8 cellular contexts compared by ENCODE assay signal in the genomic region with DNA sequence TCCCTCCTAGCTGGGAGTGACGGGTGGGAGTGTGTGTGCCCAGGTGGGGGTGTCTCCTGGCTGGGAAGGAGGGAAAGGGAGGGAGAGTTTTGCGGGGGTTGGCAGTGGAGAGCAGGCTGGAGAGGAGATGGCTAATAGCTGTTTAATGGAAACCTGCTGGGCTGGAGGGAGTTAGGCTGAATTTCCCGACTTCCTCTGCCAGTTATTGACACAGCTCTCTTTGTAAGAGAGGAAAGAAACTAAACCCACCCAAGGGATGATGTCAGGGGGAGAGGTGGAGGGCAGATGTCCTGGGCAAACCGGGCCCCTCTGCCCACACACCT. TPM values are rescaled to one million over a fixed set of nuclear protein-coding genes. Genes with fewer than 3 reads are reported as not detected.
DNase-seq lines count a peak whose midpoint lies in the region; ATAC-seq, FAIRE-seq and TF ChIP-seq lines count a peak whose summit lies in the region.
"Had no signal": no experiment of that assay in that cellular context is flagged by ENCODE, and none has a peak within 500 bp of the region (broad histone marks: within the 10 kb centered on the region; RNA-seq: fewer than 3 reads in every experiment).

No MANE protein-coding gene starts in this region.

- no peaks in the 10 kb centered on the region for H4K20me1 ChIP-seq in GM12878 (ENCODE audit: control insufficient read depth, insufficient read depth)

- peaks cover 19% of the 10 kb centered on the region for H3K4me1 Mint-ChIP-seq in osteocyte (ENCODE audit: unreplicated experiment)

- H3K9me3 Mint-ChIP-seq in osteocyte (ENCODE audit: unreplicated experiment): no peaks in the 10 kb centered on the region

- TSS peak; percentile 87 for BruUV-seq in GM12878 (replicated peaks; lab: Mats Ljungman, UMichigan)

- peaks cover 13% of the 10 kb centered on the region for H3K36me3 Mint-ChIP-seq in osteocyte (ENCODE audit: unreplicated experiment)

- RAD21 ChIA-PET in GM12878 (lab: Charles Lee; ENCODE audit: unreplicated experiment): interaction anchor here (0.7 to 12.9 kb wide), 15 partner anchors 12 to 240 kb away, joined by 3 to 250 read pairs (median 5); a partner anchor contains a TSS

- no peak overlapping the region for H3K4me3 Mint-ChIP-seq in osteocyte (ENCODE audit: unreplicated experiment)

- H3K27me3 ChIP-seq in HUES48 (ENCODE audit: control insufficient read depth, insufficient read depth, low read length) (no peaks in the 10 kb centered on the region), GM12878 (replicated peaks in 1 of 2; ENCODE audit: control insufficient read depth in 2 of 2, insufficient read depth in 2 of 2, low read length in 1 of 2) (no peaks in the 10 kb centered on the region)

- POLR2A ChIA-PET in GM12878 (lab: Charles Lee): interaction anchor here (0.9 to 4.1 kb wide), 6 partner anchors 37 to 63 kb away, joined by 3 to 24 read pairs (median 7); no protein-coding TSS in a partner anchor

- no peak for TF ChIP-seq CTCF in GM12878 (IDR thresholded peaks at IDR 0.05 in 2 of 3, conservative IDR thresholded peaks at IDR 0.05 in 1 of 3; ENCODE audit: control insufficient read depth in 2 of 3, extremely low read depth in 1 of 3, insufficient read depth in 1 of 3, low read depth in 3 of 3, low read length in 3 of 3)
- no peak for TF ChIP-seq CTCF in osteocyte (IDR thresholded peaks at IDR 0.05)

- peak overlapping the region; percentile 42 for H3K9ac ChIP-seq in HUES48 (ENCODE audit: low read depth, low read length)
- no peak overlapping the region for H3K9ac ChIP-seq in GM12878 (ENCODE audit: control insufficient read depth, insufficient read depth, low read length)

- FAIRE-seq in GM12878 (lab: Jason Lieb, UNC): no peak

- TF ChIP-seq POLR2A in GM12878 (IDR thresholded peaks at IDR 0.05; ENCODE audit: low read depth, low read length): no peak

- WGBS in GM12878 (ENCODE audit: insufficient coverage, insufficient replicate concordance, low lambda C conversion rate, missing lambda C conversion rate): 75% methylated on average over 4 of the region's 4 CpGs

- H3K27ac Mint-ChIP-seq in osteocyte (ENCODE audit: unreplicated experiment): peak overlapping the region; percentile 82

- H3K27ac ChIP-seq in HUES48 (ENCODE audit: low read depth, low read length) (peak overlapping the region; percentile 79), GM12878 (ENCODE audit: control insufficient read depth, insufficient read depth) (no peak overlapping the region)

- SMC1A ChIA-PET in GM12878 (lab: Charles Lee; ENCODE audit: uncharacterized antibody, unreplicated experiment): interaction anchor here (0.7 to 15.7 kb wide), 10 partner anchors 9 to 62 kb away, joined by 3 to 252 read pairs (median 6); a partner anchor contains a TSS

- TF ChIP-seq RAD21 in GM12878 (IDR thresholded peaks at IDR 0.05; ENCODE audit: insufficient read depth, low read depth, low read length): no peak

- CTCF ChIA-PET in GM12878 (lab: Yijun Ruan, JAX): interaction anchor here (0.6 to 12.8 kb wide), 28 partner anchors 9 to 686 kb away, joined by 3 to 397 read pairs (median 4); a partner anchor contains a TSS

- H3K36me3 ChIP-seq in HUES48 (ENCODE audit: control insufficient read depth, insufficient read depth, low read length) (peaks cover 45% of the 10 kb centered on the region), GM12878 (ENCODE audit: control insufficient read depth in 2 of 2, insufficient read depth in 2 of 2, low read length in 1 of 2) (peaks cover 2 to 4% of the 10 kb centered on the region in 2 experiments; a peak in 3 of 4 replicates)

- H3K4me1 ChIP-seq in HUES48 (ENCODE audit: control insufficient read depth, insufficient read depth, low read length) (peaks cover 8% of the 10 kb centered on the region), GM12878 (ENCODE audit: control insufficient read depth, insufficient read depth, low read length) (peaks cover 6% of the 10 kb centered on the region)

- H3K9me3 ChIP-seq in HUES48 (ENCODE audit: control insufficient read depth, insufficient read depth, low read length): no peaks in the 10 kb centered on the region
- H3K9me3 ChIP-seq in GM12878 (replicated peaks; ENCODE audit: control insufficient read depth, insufficient read depth, low read length): no peaks in the 10 kb centered on the region

- H3K4me3 ChIP-seq in HUES48 (ENCODE audit: low read depth, low read length) (no peak overlapping the region), GM12878 (no peak overlapping the region)

- intact Hi-C loops in GM12878 (cut with micrococcal nuclease; ENCODE audit: unreplicated experiment): loop anchor here (1.0 to 5.0 kb wide), 2 partner anchors 42 to 63 kb away; no protein-coding TSS in a partner anchor

- no peak for DNase-seq in GM12878 (ENCODE audit: low read depth, low spot score)
- DNase-seq in osteocyte (ENCODE audit: extremely low spot score, unreplicated experiment): no peak
- DNase-seq in NCI-H510A treated with DMSO at 0.1 percent for 48 hours (lab: John Stamatoyannopoulos, UW): no peak
- DNase-seq in NOMO-1 (lab: John Stamatoyannopoulos, UW; ENCODE audit: unreplicated experiment in 2 of 2): no peak
- DNase-seq: OCI-M1; stimulated activated naive CD4-positive, alpha-beta T cell treated with Interleukin-2 at 50 U/mL for 16 hours had no signal

- no peaks in the 10 kb centered on the region for H3K27me3 Mint-ChIP-seq in osteocyte (ENCODE audit: unreplicated experiment)

- no peaks in the 10 kb centered on the region for H3K79me2 ChIP-seq in GM12878 (ENCODE audit: control insufficient read depth, insufficient read depth, low read length)

- in situ Hi-C loops in GM12878 (cut with MboI): loop anchor here (5.0 kb wide), 1 partner anchor 62 kb away; no protein-coding TSS in a partner anchor

- H3K4me2 ChIP-seq in GM12878 (ENCODE audit: control insufficient read depth, insufficient read depth): no peak overlapping the region

- no peak for TF ChIP-seq EP300 in GM12878 (IDR thresholded peaks at IDR 0.05; ENCODE audit: borderline replicate concordance in 1 of 2, control insufficient read depth in 1 of 2, low read depth in 2 of 2, low read length in 2 of 2)

- H2AFZ ChIP-seq in GM12878 (ENCODE audit: control insufficient read depth, low read depth, low read length): no peak overlapping the region

- no peak for ATAC-seq in GM12878
- ATAC-seq in GM21825 (IDR thresholded peaks at IDR 0.05; ENCODE audit: unreplicated experiment): no peak

RNA-seq across cellular contexts. Expression of a gene that starts 10.2 kb away (rescaled TPM):
- total RNA-seq in GM12878 (2013; cell fraction: nucleolus; rRNA removed): 214 and 243 TPM in 2 replicates
- total RNA-seq in GM12878 (2014; rRNA removed) (100 and 112 TPM in 2 replicates), GM12878 (2014; rRNA removed; fragmentation: Illumina TruSeq; extraction: Trizol) (109 and 112 TPM in 2 replicates), GM12878 (2021) (354 and 383 TPM in 2 replicates), osteocyte (223 and 231 TPM in 2 replicates)
- polyA plus RNA-seq in GM12878 (2011; ENCODE audit: low read depth): 91.1 TPM
- polyA plus RNA-seq in GM12878 (2011; rRNA removed) (106 and 178 TPM in 2 replicates), GM12878 (2014; fragmentation: Illumina TruSeq; extraction: Trizol) (180 and 253 TPM in 2 replicates), GM12878 (2014; fragmentation: Nextera tagmentation; extraction: Ambion mirVana) (10 to 100 TPM; 28.1 to 38.1 TPM), GM12878 (2014; rRNA removed) (175 and 191 TPM in 2 replicates), GM12878 (2016; fragmentation: Nextera tagmentation; extraction: Ambion mirVana) (100 to 1,000 TPM; 205 TPM)
- polyA plus RNA-seq in GM12878 (2011; cell fraction: cytosol; rRNA removed): 116 and 136 TPM in 2 replicates
- polyA plus RNA-seq in GM12878 (2011; cell fraction: nucleus; rRNA removed): 323 and 436 TPM in 2 replicates
- polyA plus RNA-seq in GM12878 (2012): 139 and 213 TPM in 2 replicates
- 111 and 131 TPM in 2 replicates for polyA minus RNA-seq in GM12878 (2011; rRNA and poly(A)+ RNA removed)
- polyA minus RNA-seq in GM12878 (2011; cell fraction: cytosol; rRNA and poly(A)+ RNA removed): 59.6 and 68.8 TPM in 2 replicates
- 70.6 and 125 TPM in 2 replicates for polyA minus RNA-seq in GM12878 (2011; cell fraction: nucleus; rRNA and poly(A)+ RNA removed)

RNA-seq across cellular contexts. Expression of a gene that starts 18.6 kb away (rescaled TPM):
- total RNA-seq in GM12878 (2013; cell fraction: nucleolus; rRNA removed): 44.5 and 46.6 TPM in 2 replicates
- total RNA-seq in GM12878 (2014; rRNA removed): 18.0 TPM in 2 replicates
- 9.8 and 11.0 TPM in 2 replicates for total RNA-seq in GM12878 (2014; rRNA removed; fragmentation: Illumina TruSeq; extraction: Trizol)
- total RNA-seq in GM12878 (2021): 45.3 and 48.4 TPM in 2 replicates
- 35.0 TPM for polyA plus RNA-seq in GM12878 (2011; ENCODE audit: low read depth)
- 32.3 and 51.3 TPM in 2 replicates for polyA plus RNA-seq in GM12878 (2011; rRNA removed)
- polyA plus RNA-seq in GM12878 (2011; cell fraction: cytosol; rRNA removed): 58.8 and 71.6 TPM in 2 replicates
- 95.0 and 120 TPM in 2 replicates for polyA plus RNA-seq in GM12878 (2011; cell fraction: nucleus; rRNA removed)
- polyA plus RNA-seq in GM12878 (2012): 53.3 and 76.7 TPM in 2 replicates
- 41.9 and 45.0 TPM in 2 replicates for polyA plus RNA-seq in GM12878 (2014; fragmentation: Illumina TruSeq; extraction: Trizol)
- 1 to 10 TPM; 3.0 to 3.3 TPM for polyA plus RNA-seq in GM12878 (2014; fragmentation: Nextera tagmentation; extraction: Ambion mirVana)
- polyA plus RNA-seq in GM12878 (2014; rRNA removed): 31.6 and 33.0 TPM in 2 replicates
- polyA plus RNA-seq in GM12878 (2016; fragmentation: Nextera tagmentation; extraction: Ambion mirVana): 10 to 100 TPM; 26.7 to 26.9 TPM
- 53.9 and 67.1 TPM in 2 replicates for polyA minus RNA-seq in GM12878 (2011; rRNA and poly(A)+ RNA removed)
- polyA minus RNA-seq in GM12878 (2011; cell fraction: cytosol; rRNA and poly(A)+ RNA removed): 24.6 and 26.8 TPM in 2 replicates
- 22.5 and 27.9 TPM in 2 replicates for polyA minus RNA-seq in GM12878 (2011; cell fraction: nucleus; rRNA and poly(A)+ RNA removed)
- 225 and 233 TPM in 2 replicates for total RNA-seq in osteocyte

RNA-seq across cellular contexts. Expression of a gene that starts 56.8 kb away (rescaled TPM):
- not detected in 2 replicates for total RNA-seq in GM12878 (2013; cell fraction: nucleolus; rRNA removed)
- total RNA-seq in GM12878 (2014; rRNA removed) (not detected in 2 replicates), GM12878 (2014; rRNA removed; fragmentation: Illumina TruSeq; extraction: Trizol) (not detected in 2 replicates), GM12878 (2021) (0.21 and 0.72 TPM in 2 replicates), osteocyte (not detected in 2 replicates)
- polyA plus RNA-seq in GM12878 (2011; ENCODE audit: low read depth): not detected
- polyA plus RNA-seq in GM12878 (2011; rRNA removed) (not detected in 2 replicates), GM12878 (2014; fragmentation: Illumina TruSeq; extraction: Trizol) (not detected in 2 replicates), GM12878 (2014; fragmentation: Nextera tagmentation; extraction: Ambion mirVana) (not detected), GM12878 (2014; rRNA removed) (not detected in 2 replicates), GM12878 (2016; fragmentation: Nextera tagmentation; extraction: Ambion mirVana) (not detected)
- not detected in 2 replicates for polyA plus RNA-seq in GM12878 (2011; cell fraction: cytosol; rRNA removed)
- polyA plus RNA-seq in GM12878 (2011; cell fraction: nucleus; rRNA removed): not detected in 2 replicates
- not detected in 2 replicates for polyA plus RNA-seq in GM12878 (2012)
- polyA minus RNA-seq in GM12878 (2011; rRNA and poly(A)+ RNA removed): not detected in 2 replicates
- 1.3 and 2.1 TPM in 2 replicates for polyA minus RNA-seq in GM12878 (2011; cell fraction: cytosol; rRNA and poly(A)+ RNA removed)
- polyA minus RNA-seq in GM12878 (2011; cell fraction: nucleus; rRNA and poly(A)+ RNA removed): 0.48 TPM in 1 of 2 replicates, not detected in the other

RNA-seq across cellular contexts. Expression of a gene that starts 57.3 kb away (rescaled TPM):
- total RNA-seq in GM12878 (2013; cell fraction: nucleolus; rRNA removed): 39.8 and 40.8 TPM in 2 replicates
- total RNA-seq in GM12878 (2014; rRNA removed): 40.7 and 44.3 TPM in 2 replicates
- 18.1 and 19.9 TPM in 2 replicates for total RNA-seq in GM12878 (2014; rRNA removed; fragmentation: Illumina TruSeq; extraction: Trizol)
- 55.0 and 59.3 TPM in 2 replicates for total RNA-seq in GM12878 (2021)
- 33.3 TPM for polyA plus RNA-seq in GM12878 (2011; ENCODE audit: low read depth)
- polyA plus RNA-seq in GM12878 (2011; rRNA removed): 10.7 and 33.9 TPM in 2 replicates
- polyA plus RNA-seq in GM12878 (2011; cell fraction: cytosol; rRNA removed): 41.3 and 62.3 TPM in 2 replicates
- polyA plus RNA-seq in GM12878 (2011; cell fraction: nucleus; rRNA removed): 244 and 250 TPM in 2 replicates
- polyA plus RNA-seq in GM12878 (2012): 42.4 and 48.1 TPM in 2 replicates
- polyA plus RNA-seq in GM12878 (2014; fragmentation: Illumina TruSeq; extraction: Trizol): 4.0 and 14.2 TPM in 2 replicates
- 1 to 10 TPM in 1 of 2 experiments, under 1 TPM in 1; 0.89 to 8.6 TPM for polyA plus RNA-seq in GM12878 (2014; fragmentation: Nextera tagmentation; extraction: Ambion mirVana)
- 66.0 and 71.2 TPM in 2 replicates for polyA plus RNA-seq in GM12878 (2014; rRNA removed)
- 10 to 100 TPM; 73.7 to 78.9 TPM for polyA plus RNA-seq in GM12878 (2016; fragmentation: Nextera tagmentation; extraction: Ambion mirVana)
- polyA minus RNA-seq in GM12878 (2011; rRNA and poly(A)+ RNA removed): 13.8 and 18.9 TPM in 2 replicates
- polyA minus RNA-seq in GM12878 (2011; cell fraction: cytosol; rRNA and poly(A)+ RNA removed): 10.2 and 10.4 TPM in 2 replicates
- 20.6 and 23.8 TPM in 2 replicates for polyA minus RNA-seq in GM12878 (2011; cell fraction: nucleus; rRNA and poly(A)+ RNA removed)
- total RNA-seq in osteocyte: 56.3 and 57.7 TPM in 2 replicates
